27 cellular contexts compared by ENCODE assay signal in genomic region chr16:48311242-48311641, GRCh38.
"Had no signal": no experiment of that assay in that cellular context is flagged by ENCODE, and none has a peak within 500 bp of the region (broad histone marks: within the 10 kb centered on the region; RNA-seq: fewer than 3 reads in every experiment).

No MANE protein-coding gene starts in this region.

- H3K27me3 ChIP-seq: hepatocyte, left lung, neural progenitor cell, neutrophil, ovary, right atrium auricular region, suprapubic skin, tibial artery, upper lobe of right lung had no signal

- H3K4me2 ChIP-seq: hepatocyte, neural progenitor cell had no signal

- H3K27me3 Mint-ChIP-seq: naive B cell; progenitor cell of endocrine pancreas; stimulated activated naive CD8-positive, alpha-beta T cell treated with anti-CD3 and anti-CD28 coated beads, Interleukin-15, Interleukin-2, amounts not matched to agents 100 ng/mL and 50 ng/mL, for 24 hours had no signal

- FAIRE-seq: kidney, urothelium cell line had no signal

- H3K36me3 ChIP-seq: neural progenitor cell, ovary had no signal

- H3K27ac Mint-ChIP-seq: mesothelial cell of epicardium; nephron progenitor cell; neural progenitor cell; progenitor cell of endocrine pancreas; stimulated activated naive CD8-positive, alpha-beta T cell treated with anti-CD3 and anti-CD28 coated beads, Interleukin-15, Interleukin-2, amounts not matched to agents 100 ng/mL and 50 ng/mL, for 24 hours had no signal

- H3K4me1 Mint-ChIP-seq: mesothelial cell of epicardium, nephron progenitor cell, neural progenitor cell had no signal

- H3K27ac ChIP-seq: hepatocyte, left lung, lower lobe of right lung, neural progenitor cell, neutrophil, ovary, right atrium auricular region, skin epidermis, suprapubic skin, thoracic aorta, tibial artery, upper lobe of right lung had no signal

- H3K4me3 ChIP-seq: hepatocyte, left lung, lower lobe of right lung, neural progenitor cell, ovary, right atrium auricular region, skin epidermis, suprapubic skin, thoracic aorta, tibial artery, upper lobe of right lung had no signal

- H3K4me1 ChIP-seq: left lung, lower lobe of right lung, neural progenitor cell, right atrium auricular region, suprapubic skin, upper lobe of right lung had no signal

- H3K9ac ChIP-seq: neural progenitor cell had no signal

- H3K9me3 ChIP-seq: neutrophil had no signal

- ATAC-seq: left colon, left lung, lower lobe of right lung, natural killer cell, sciatic nerve, upper lobe of right lung had no signal

- H3K4me3 Mint-ChIP-seq: mesothelial cell of epicardium; naive B cell; natural killer cell; nephron progenitor cell; neural progenitor cell; stimulated activated naive CD8-positive, alpha-beta T cell treated with anti-CD3 and anti-CD28 coated beads, Interleukin-15, Interleukin-2, amounts not matched to agents 100 ng/mL and 50 ng/mL, for 24 hours had no signal

- H2AFZ ChIP-seq: hepatocyte, neural progenitor cell had no signal

- DNase-seq: kidney; left colon; left lung; lower lobe of right lung; naive B cell; natural killer cell; nephron progenitor cell; occipital lobe; ovary; stimulated activated CD4-positive, alpha-beta T cell treated with anti-CD3 and anti-CD28 coated beads, Interleukin-12 subunit alpha, Interleukin-12 subunit beta, amount 100 ng/mL, for 4 hours; stimulated activated CD4-positive, alpha-beta T cell treated with anti-CD3 and anti-CD28 coated beads, Interleukin-15, amount 100 ng/mL, for 24 hours; stimulated activated CD4-positive, alpha-beta T cell treated with anti-CD3 and anti-CD28 coated beads, Interleukin-2, amount 100 ng/mL, for 24 hours; stimulated activated CD4-positive, alpha-beta T cell treated with anti-CD3 and anti-CD28 coated beads, Interleukin-4, amount 100 ng/mL, for 1 hour; tibial artery; upper lobe of right lung had no signal
